Comparison of ENCODE assay signal across 1 cellular context in genomic region chr11:69718147-69718546, GRCh38.
TF ChIP-seq lines count a peak whose summit lies in the region.

No MANE protein-coding gene starts in this region.

TF ChIP-seq in K562, 482 proteins besides CTCF, POLR2A, EP300 and RAD21:
- TF ChIP-seq JUND (IDR thresholded peaks at IDR 0.05; ENCODE audit: borderline replicate concordance, low read depth, low read length) = no peak
- no peak for TF ChIP-seq JUND (tag; IDR thresholded peaks at IDR 0.05; ENCODE audit: borderline replicate concordance, low read depth, low read length)
- TF ChIP-seq SMC3 (conservative IDR thresholded peaks at IDR 0.05; ENCODE audit: insufficient read depth, low read depth, low read length) = peak; percentile 31; the same call in 1 of the 2 replicates
- TF ChIP-seq ZBTB7A (IDR thresholded peaks at IDR 0.05; ENCODE audit: borderline replicate concordance, control insufficient read depth, low read depth, low read length) = peak; percentile 49; the same call in 1 of the 2 replicates
- TF ChIP-seq MEIS2 (IDR thresholded peaks at IDR 0.05; ENCODE audit: partially characterized antibody) = no peak
- 0 out of 2 replicates have a peak, but pooled peaks have one; percentile 10 for TF ChIP-seq ZNF263 (CRISPR knock-in tag; IDR thresholded peaks at IDR 0.05; ENCODE audit: borderline replicate concordance)
- TF ChIP-seq, protein P1, sequence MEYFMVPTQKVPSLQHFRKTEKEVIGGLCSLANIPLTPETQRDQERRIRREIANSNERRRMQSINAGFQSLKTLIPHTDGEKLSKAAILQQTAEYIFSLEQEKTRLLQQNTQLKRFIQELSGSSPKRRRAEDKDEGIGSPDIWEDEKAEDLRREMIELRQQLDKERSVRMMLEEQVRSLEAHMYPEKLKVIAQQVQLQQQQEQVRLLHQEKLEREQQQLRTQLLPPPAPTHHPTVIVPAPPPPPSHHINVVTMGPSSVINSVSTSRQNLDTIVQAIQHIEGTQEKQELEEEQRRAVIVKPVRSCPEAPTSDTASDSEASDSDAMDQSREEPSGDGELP (CRISPR knock-in tag; IDR thresholded peaks at IDR 0.05; ENCODE audit: borderline replicate concordance) = 0 out of 2 replicates have a peak, but pooled peaks have one; percentile 18
- TF ChIP-seq ZNF124 (CRISPR knock-in tag; IDR thresholded peaks at IDR 0.05) = no peak
- no peak for TF ChIP-seq ZNF57 (CRISPR knock-in tag; IDR thresholded peaks at IDR 0.05)
- TF ChIP-seq, protein P2, sequence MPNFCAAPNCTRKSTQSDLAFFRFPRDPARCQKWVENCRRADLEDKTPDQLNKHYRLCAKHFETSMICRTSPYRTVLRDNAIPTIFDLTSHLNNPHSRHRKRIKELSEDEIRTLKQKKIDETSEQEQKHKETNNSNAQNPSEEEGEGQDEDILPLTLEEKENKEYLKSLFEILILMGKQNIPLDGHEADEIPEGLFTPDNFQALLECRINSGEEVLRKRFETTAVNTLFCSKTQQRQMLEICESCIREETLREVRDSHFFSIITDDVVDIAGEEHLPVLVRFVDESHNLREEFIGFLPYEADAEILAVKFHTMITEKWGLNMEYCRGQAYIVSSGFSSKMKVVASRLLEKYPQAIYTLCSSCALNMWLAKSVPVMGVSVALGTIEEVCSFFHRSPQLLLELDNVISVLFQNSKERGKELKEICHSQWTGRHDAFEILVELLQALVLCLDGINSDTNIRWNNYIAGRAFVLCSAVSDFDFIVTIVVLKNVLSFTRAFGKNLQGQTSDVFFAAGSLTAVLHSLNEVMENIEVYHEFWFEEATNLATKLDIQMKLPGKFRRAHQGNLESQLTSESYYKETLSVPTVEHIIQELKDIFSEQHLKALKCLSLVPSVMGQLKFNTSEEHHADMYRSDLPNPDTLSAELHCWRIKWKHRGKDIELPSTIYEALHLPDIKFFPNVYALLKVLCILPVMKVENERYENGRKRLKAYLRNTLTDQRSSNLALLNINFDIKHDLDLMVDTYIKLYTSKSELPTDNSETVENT (CRISPR knock-in tag; IDR thresholded peaks at IDR 0.05) = no peak
- TF ChIP-seq SMARCA4 (IDR thresholded peaks at IDR 0.05) = no peak
- no peak for TF ChIP-seq ZC3H11A (IDR thresholded peaks at IDR 0.05; ENCODE audit: low read depth, low read length)
- TF ChIP-seq, protein P3, sequence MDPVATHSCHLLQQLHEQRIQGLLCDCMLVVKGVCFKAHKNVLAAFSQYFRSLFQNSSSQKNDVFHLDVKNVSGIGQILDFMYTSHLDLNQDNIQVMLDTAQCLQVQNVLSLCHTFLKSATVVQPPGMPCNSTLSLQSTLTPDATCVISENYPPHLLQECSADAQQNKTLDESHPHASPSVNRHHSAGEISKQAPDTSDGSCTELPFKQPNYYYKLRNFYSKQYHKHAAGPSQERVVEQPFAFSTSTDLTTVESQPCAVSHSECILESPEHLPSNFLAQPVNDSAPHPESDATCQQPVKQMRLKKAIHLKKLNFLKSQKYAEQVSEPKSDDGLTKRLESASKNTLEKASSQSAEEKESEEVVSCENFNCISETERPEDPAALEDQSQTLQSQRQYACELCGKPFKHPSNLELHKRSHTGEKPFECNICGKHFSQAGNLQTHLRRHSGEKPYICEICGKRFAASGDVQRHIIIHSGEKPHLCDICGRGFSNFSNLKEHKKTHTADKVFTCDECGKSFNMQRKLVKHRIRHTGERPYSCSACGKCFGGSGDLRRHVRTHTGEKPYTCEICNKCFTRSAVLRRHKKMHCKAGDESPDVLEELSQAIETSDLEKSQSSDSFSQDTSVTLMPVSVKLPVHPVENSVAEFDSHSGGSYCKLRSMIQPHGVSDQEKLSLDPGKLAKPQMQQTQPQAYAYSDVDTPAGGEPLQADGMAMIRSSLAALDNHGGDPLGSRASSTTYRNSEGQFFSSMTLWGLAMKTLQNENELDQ (CRISPR knock-in tag; IDR thresholded peaks at IDR 0.05; ENCODE audit: borderline replicate concordance) = no peak
- TF ChIP-seq GATA2 (CRISPR knock-in tag; IDR thresholded peaks at IDR 0.05) = no peak
- peak; percentile 49 for TF ChIP-seq CTCFL (IDR thresholded peaks at IDR 0.05; ENCODE audit: borderline replicate concordance, insufficient read depth, low read depth, low read length, poor library complexity, severe bottlenecking)
- TF ChIP-seq STAT6 (CRISPR knock-in tag; IDR thresholded peaks at IDR 0.05) = no peak
- no peak for TF ChIP-seq CSDE1 (IDR thresholded peaks at IDR 0.05)
- TF ChIP-seq ELF1 (tag; IDR thresholded peaks at IDR 0.05) = no peak
- TF ChIP-seq, protein P4, sequence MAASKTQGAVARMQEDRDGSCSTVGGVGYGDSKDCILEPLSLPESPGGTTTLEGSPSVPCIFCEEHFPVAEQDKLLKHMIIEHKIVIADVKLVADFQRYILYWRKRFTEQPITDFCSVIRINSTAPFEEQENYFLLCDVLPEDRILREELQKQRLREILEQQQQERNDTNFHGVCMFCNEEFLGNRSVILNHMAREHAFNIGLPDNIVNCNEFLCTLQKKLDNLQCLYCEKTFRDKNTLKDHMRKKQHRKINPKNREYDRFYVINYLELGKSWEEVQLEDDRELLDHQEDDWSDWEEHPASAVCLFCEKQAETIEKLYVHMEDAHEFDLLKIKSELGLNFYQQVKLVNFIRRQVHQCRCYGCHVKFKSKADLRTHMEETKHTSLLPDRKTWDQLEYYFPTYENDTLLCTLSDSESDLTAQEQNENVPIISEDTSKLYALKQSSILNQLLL (CRISPR knock-in tag; IDR thresholded peaks at IDR 0.05; ENCODE audit: borderline replicate concordance) = no peak
- TF ChIP-seq STAG1 (CRISPR knock-in tag; IDR thresholded peaks at IDR 0.05; ENCODE audit: borderline replicate concordance) = peak; percentile 10; the same call in 1 of the 2 replicates
- no peak for TF ChIP-seq POLR3A (IDR thresholded peaks at IDR 0.05; ENCODE audit: borderline replicate concordance, extremely low read depth, insufficient read depth, insufficient read length)
TF ChIP-seq in K562: peak in this region for 6.
